ENCODE assay signal across 23 cellular contexts in the genomic region with DNA sequence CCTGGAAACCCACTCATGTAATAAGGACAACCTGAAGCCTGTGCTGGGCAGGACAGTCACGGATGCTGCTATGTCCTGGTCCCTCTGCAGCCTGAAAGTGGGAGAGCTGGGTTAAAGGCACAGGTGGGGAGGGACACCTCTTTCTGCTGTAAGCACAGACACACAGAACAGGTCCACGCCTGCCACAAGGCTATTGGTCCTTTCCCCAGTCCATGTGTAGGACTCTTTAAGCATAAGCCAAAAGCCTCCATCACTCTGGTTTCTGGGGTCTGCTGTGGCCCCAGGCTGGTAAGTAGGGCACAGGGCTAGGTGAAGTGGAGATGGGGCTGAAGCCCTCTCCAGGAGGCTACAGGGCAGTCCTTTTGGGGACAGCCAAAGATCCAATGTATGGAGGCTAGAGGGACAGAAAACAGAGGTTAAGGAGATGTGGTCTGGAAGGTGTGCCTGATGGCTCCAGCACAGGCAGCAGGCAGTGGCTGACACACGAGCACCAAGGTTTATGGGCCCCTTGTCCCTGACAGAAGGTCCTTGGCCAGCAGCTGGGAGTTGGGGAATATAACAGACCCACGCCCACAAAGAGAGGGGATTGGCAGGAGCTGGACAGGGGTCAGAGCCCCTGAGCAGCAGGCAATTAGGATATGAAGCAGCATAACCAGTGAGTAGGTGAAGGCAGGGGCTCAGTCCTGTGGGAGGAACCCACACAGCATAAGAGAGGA.
"Had no signal": no experiment of that assay in that cellular context is flagged by ENCODE, and none has a peak within 500 bp of the region (broad histone marks: within the 10 kb centered on the region; RNA-seq: fewer than 3 reads in every experiment).

No MANE protein-coding gene starts in this region.

- DNase-seq: activated CD4-positive, alpha-beta T cell treated with anti-CD3 and anti-CD28 coated beads for 1 hour; activated effector memory CD4-positive, alpha-beta T cell treated with Interleukin-2 at 50 U/mL for 16 hours; activated naive CD4-positive, alpha-beta T cell treated with anti-CD3 and anti-CD28 coated beads, Interleukin-2, amount 10 ng/mL, durations not matched to agents 7 days and 5 days; activated T-cell treated with anti-CD3 and anti-CD28 coated beads, Interleukin-2, amount 50 U/mL, for 1 hour; aorta; brain microvascular endothelial cell; cortex of kidney; heart left ventricle; immature natural killer cell; kidney glomerular epithelial cell; left ventricle myocardium superior; mesenchymal stem cell; naive thymus-derived CD4-positive, alpha-beta T cell; retina; stimulated activated CD4-positive, alpha-beta T cell treated with anti-CD3 and anti-CD28 coated beads, Interleukin-12 subunit alpha, Interleukin-12 subunit beta, amount 100 ng/mL, for 4 hours; stimulated activated CD4-positive, alpha-beta T cell treated with anti-CD3 and anti-CD28 coated beads, Interleukin-1b, Interleukin-23, amount 100 ng/mL, for 48 hours; stimulated activated naive CD8-positive, alpha-beta T cell treated with anti-CD3 and anti-CD28 coated beads, Interleukin-15, Interleukin-2, amounts not matched to agents 100 U/mL and 50 U/mL, for 24 hours; substantia nigra; SW 1271; tibial artery; uterus; WERI-Rb-1 had no signal

- H3K4me1 ChIP-seq: tibial artery, uterus had no signal

- H3K4me3 ChIP-seq: gastroesophageal sphincter, heart left ventricle, tibial artery, uterus had no signal

- H3K27ac ChIP-seq: brain microvascular endothelial cell, gastroesophageal sphincter, heart left ventricle, tibial artery, uterus, WERI-Rb-1 had no signal

- ATAC-seq: gastroesophageal sphincter; heart left ventricle; left ventricle myocardium superior; naive thymus-derived CD4-positive, alpha-beta T cell; stimulated activated naive CD8-positive, alpha-beta T cell treated with anti-CD3 and anti-CD28 coated beads, Interleukin-15, Interleukin-2, amounts not matched to agents 100 U/mL and 50 U/mL, for 24 hours had no signal

- H3K36me3 ChIP-seq: brain microvascular endothelial cell, gastroesophageal sphincter, heart left ventricle, tibial artery, uterus, WERI-Rb-1 had no signal

- H3K9me3 ChIP-seq: gastroesophageal sphincter, heart left ventricle, uterus had no signal
